1 cellular context compared by ENCODE assay signal in genomic region chr19:6811906-6812305, GRCh38.
A peak's percentile ranks its signal among the peaks of the same experiment; 100 is the strongest.
TF ChIP-seq lines count a peak whose summit lies in the region.

No MANE protein-coding gene starts in this region.

TF ChIP-seq in SK-N-SH, 30 proteins besides CTCF, POLR2A, EP300 and RAD21 (continued from another document):
- TF ChIP-seq YY1 (IDR thresholded peaks at IDR 0.05; ENCODE audit: low read depth) = peak; percentile 93
TF ChIP-seq in SK-N-SH: peak in this region for 4.
